7 cellular contexts compared by ENCODE assay signal in the genomic region with DNA sequence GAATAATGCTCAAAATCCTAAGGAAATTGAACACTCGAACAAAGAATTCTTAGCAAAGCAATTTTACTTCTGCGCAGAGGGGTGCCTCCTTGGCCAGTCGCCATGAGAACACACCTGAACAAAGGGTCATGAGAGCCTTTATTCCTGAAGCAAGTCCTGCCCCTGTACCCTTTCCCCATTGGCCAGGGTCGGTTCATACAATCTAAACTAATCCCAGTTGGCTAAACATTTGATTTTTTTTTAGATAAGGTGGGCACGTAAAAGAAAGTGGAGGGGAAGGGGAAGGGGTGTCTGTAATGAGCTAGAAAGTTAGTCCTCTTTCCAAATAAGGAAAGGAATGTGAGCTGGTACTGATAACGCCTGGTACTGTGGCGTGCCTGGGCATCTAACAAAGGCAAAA. TPM values are rescaled to one million over a fixed set of nuclear protein-coding genes. Genes with fewer than 3 reads are reported as not detected.
DNase-seq lines count a peak whose midpoint lies in the region; ATAC-seq, FAIRE-seq and TF ChIP-seq lines count a peak whose summit lies in the region.
"Not testable (repeated sequence)": the region's sequence is repeated elsewhere in the genome, so short reads cannot be mapped to it uniquely, and the experiment has no call there.

No MANE protein-coding gene starts in this region.

- H3K9me3 ChIP-seq in H1 (ENCODE audit: insufficient read depth in 2 of 2, low read depth in 1 of 2, low read length in 1 of 2) = not testable (repeated sequence)

- H4K20me1 ChIP-seq in GM23338 (replicated peaks; ENCODE audit: insufficient read depth); H1 (replicated peaks in 1 of 2; ENCODE audit: control insufficient read depth in 1 of 2, insufficient read depth in 2 of 2, low read length in 2 of 2): not testable (repeated sequence)

- not testable (repeated sequence) for H4K91ac ChIP-seq in H1 (replicated peaks; ENCODE audit: insufficient read length, low read length)

- H3K18ac ChIP-seq in H1 (ENCODE audit: extremely low read depth, low read length) = not testable (repeated sequence)

- not testable (repeated sequence) for H3K4me2 ChIP-seq in GM23338; H1 (ENCODE audit: insufficient read depth in 1 of 2, low read depth in 2 of 2, low read length in 2 of 2)

- not testable (repeated sequence) for H4K8ac ChIP-seq in H1 (ENCODE audit: extremely low read depth, insufficient read depth, low read length)

- H2BK20ac ChIP-seq in H1 (ENCODE audit: low read length) = not testable (repeated sequence)

- not testable (repeated sequence) for H3K4me3 ChIP-seq in GM23338; H1 (ENCODE audit: extremely low read depth in 1 of 4, insufficient read depth in 2 of 4, low read depth in 3 of 4, low read length in 4 of 4)

- not testable (repeated sequence) for DNase-seq in GM23338 (ENCODE audit: low spot score); WTC11 (ENCODE audit: low spot score); activated CD8-positive, alpha-beta memory T cell treated with anti-CD3 and anti-CD28 coated beads, Interleukin-2, amount 10 ng/mL, durations not matched to agents 7 days and 5 days; activated naive CD4-positive, alpha-beta T cell treated with anti-CD3 and anti-CD28 coated beads, Interleukin-2, amount 50 U/mL, for 72 hours (ENCODE audit: low spot score in 2 of 2); H1 (ENCODE audit: low read depth in 1 of 2, low spot score in 2 of 2); mesothelial cell of epicardium (ENCODE audit: low spot score in 2 of 2, unreplicated experiment in 2 of 2); progenitor cell of endocrine pancreas (ENCODE audit: low spot score, unreplicated experiment)

- not testable (repeated sequence) for H3K27me3 ChIP-seq in GM23338 (ENCODE audit: insufficient read depth); H1 (replicated peaks in 1 of 4; ENCODE audit: control insufficient read depth in 3 of 4, extremely low read depth in 1 of 4, insufficient read depth in 3 of 4, low read length in 3 of 4)

- not testable (repeated sequence) for H3K4me3 Mint-ChIP-seq in GM23338; WTC11; activated CD8-positive, alpha-beta memory T cell treated with anti-CD3 and anti-CD28 coated beads, Interleukin-2, amount 10 ng/mL, durations not matched to agents 7 days and 5 days; mesothelial cell of epicardium; progenitor cell of endocrine pancreas (ENCODE audit: low read depth)

- not testable (repeated sequence) for H2BK12ac ChIP-seq in H1 (ENCODE audit: low read depth, low read length)

- H3K27ac ChIP-seq in GM23338 (ENCODE audit: low read depth); H1 (ENCODE audit: low read depth, low read length): not testable (repeated sequence)

- not testable (repeated sequence) for H3K79me1 ChIP-seq in H1 (ENCODE audit: low read depth, low read length)

- H3K23ac ChIP-seq in H1 (ENCODE audit: insufficient read length) = not testable (repeated sequence)

- H3K4ac ChIP-seq in H1 (replicated peaks; ENCODE audit: insufficient read length, low read depth, low read length) = not testable (repeated sequence)

- not testable (repeated sequence) for H3K23me2 ChIP-seq in H1 (ENCODE audit: low read depth, low read length)

- H3K4me1 Mint-ChIP-seq in GM23338 (peaks cover 22% of the 10 kb centered on the region), WTC11 (peaks cover 11% of the 10 kb centered on the region), mesothelial cell of epicardium (peaks cover 19% of the 10 kb centered on the region), progenitor cell of endocrine pancreas (ENCODE audit: low read depth) (peaks cover 21% of the 10 kb centered on the region)
- H3K4me1 Mint-ChIP-seq in activated CD8-positive, alpha-beta memory T cell treated with anti-CD3 and anti-CD28 coated beads, Interleukin-2, amount 10 ng/mL, durations not matched to agents 7 days and 5 days = peaks cover 85% of the 10 kb centered on the region

- not testable (repeated sequence) for H3F3A ChIP-seq in GM23338 (replicated peaks; ENCODE audit: low read depth)

- POLR2A ChIA-PET in WTC11 (lab: Charles Lee); H1 (lab: Charles Lee; ENCODE audit: partially characterized antibody): not testable (repeated sequence)

- peaks cover 20% of the 10 kb centered on the region; the same call in 1 of the 2 replicates for H3K79me2 ChIP-seq in GM23338 (replicated peaks; ENCODE audit: insufficient read depth)
- H3K79me2 ChIP-seq in H1 (ENCODE audit: control insufficient read depth in 1 of 2, insufficient read depth in 2 of 2, low read length in 2 of 2) = not testable (repeated sequence)

- H3K27me3 Mint-ChIP-seq in GM23338 (ENCODE audit: insufficient read depth, low read depth, poor library complexity); WTC11 (ENCODE audit: low read depth); activated CD8-positive, alpha-beta memory T cell treated with anti-CD3 and anti-CD28 coated beads, Interleukin-2, amount 10 ng/mL, durations not matched to agents 7 days and 5 days; mesothelial cell of epicardium (ENCODE audit: low read depth); progenitor cell of endocrine pancreas: not testable (repeated sequence)

- not testable (repeated sequence) for H3K36me3 ChIP-seq in GM23338 (ENCODE audit: insufficient read depth); H1 (ENCODE audit: control insufficient read depth in 2 of 4, insufficient read depth in 4 of 4, low read length in 3 of 4)

- H3K4me1 ChIP-seq in GM23338 (ENCODE audit: insufficient read depth); H1 (replicated peaks in 1 of 4; ENCODE audit: control insufficient read depth in 3 of 4, insufficient read depth in 4 of 4, low read length in 3 of 4): not testable (repeated sequence)

- H2BK15ac ChIP-seq in H1 (ENCODE audit: low read length) = not testable (repeated sequence)

- not testable (repeated sequence) for FAIRE-seq in H1 (lab: Jason Lieb, UNC)

- TF ChIP-seq CTCF in GM23338 (conservative IDR thresholded peaks at IDR 0.05; ENCODE audit: low read depth in 2 of 2); WTC11 (IDR thresholded peaks at IDR 0.05); H1 (IDR thresholded peaks at IDR 0.05; ENCODE audit: control extremely low read depth in 1 of 3, insufficient read depth in 1 of 3, low read depth in 1 of 3, low read length in 3 of 3); mesothelial cell of epicardium (IDR thresholded peaks at IDR 0.05; ENCODE audit: unreplicated experiment); progenitor cell of endocrine pancreas (IDR thresholded peaks at IDR 0.05; ENCODE audit: unreplicated experiment): not testable (repeated sequence)

- H2AK5ac ChIP-seq in H1 (ENCODE audit: low read depth, low read length) = not testable (repeated sequence)

- TF ChIP-seq EP300 in H1 (IDR thresholded peaks at IDR 0.05; ENCODE audit: borderline replicate concordance in 1 of 2, low read depth in 2 of 2, low read length in 2 of 2) = not testable (repeated sequence)

- not testable (repeated sequence) for TF ChIP-seq RAD21 in H1 (IDR thresholded peaks at IDR 0.05 in 1 of 2, conservative IDR thresholded peaks at IDR 0.05 in 1 of 2; ENCODE audit: low read depth in 2 of 2, low read length in 2 of 2)

- CTCF ChIA-PET in WTC11 (lab: Charles Lee) = not testable (repeated sequence)
- CTCF ChIA-PET in activated CD8-positive, alpha-beta memory T cell treated with anti-CD3 and anti-CD28 coated beads, Interleukin-2, amount 10 ng/mL, durations not matched to agents 7 days and 5 days (lab: Charles Lee) = interaction anchor here (1.2 kb wide), 1 partner anchor 8 kb away, joined by 3 read pairs; no protein-coding TSS in a partner anchor
- CTCF ChIA-PET in H1 (lab: Charles Lee; ENCODE audit: partially characterized antibody) = interaction anchor here (1.5 kb wide), 2 partner anchors 9 to 109 kb away, joined by 3 read pairs; no protein-coding TSS in a partner anchor

- not testable (repeated sequence) for H2BK5ac ChIP-seq in H1 (ENCODE audit: low read depth, low read length)

- not testable (repeated sequence) for H3K14ac ChIP-seq in H1 (ENCODE audit: insufficient read length)

- H2AFZ ChIP-seq in GM23338; H1 (ENCODE audit: low read length): not testable (repeated sequence)

- not testable (repeated sequence) for TF ChIP-seq POLR2A in H1 (IDR thresholded peaks at IDR 0.05; ENCODE audit: control extremely low read depth in 1 of 2, low read depth in 2 of 2, low read length in 2 of 2)

- 68% methylated on average over 7 of the region's 7 CpGs; no CpG with 5 or more reads in 1 of the 2 experiments for WGBS in H1 (ENCODE audit: extremely low coverage in 1 of 2, insufficient coverage in 1 of 2, insufficient read length in 1 of 2, insufficient replicate concordance in 2 of 2, low coverage in 1 of 2, low lambda C conversion rate in 2 of 2, missing lambda C conversion rate in 1 of 2), 2 experiments

- H4K5ac ChIP-seq in H1 (ENCODE audit: insufficient read length, low read depth, low read length) = not testable (repeated sequence)

- not testable (repeated sequence) for H3K9me3 Mint-ChIP-seq in GM23338; WTC11; activated CD8-positive, alpha-beta memory T cell treated with anti-CD3 and anti-CD28 coated beads, Interleukin-2, amount 10 ng/mL, durations not matched to agents 7 days and 5 days (ENCODE audit: low read depth); activated naive CD4-positive, alpha-beta T cell treated with anti-CD3 and anti-CD28 coated beads, Interleukin-2, amount 50 U/mL, for 72 hours; mesothelial cell of epicardium; progenitor cell of endocrine pancreas (ENCODE audit: low read depth)

- not testable (repeated sequence) for H3K9me2 ChIP-seq in GM23338 (ENCODE audit: insufficient read depth)

- H3K27ac Mint-ChIP-seq in GM23338 (peak overlapping the region; percentile 87), WTC11 (peak overlapping the region; percentile 19), mesothelial cell of epicardium (peak overlapping the region; percentile 91), progenitor cell of endocrine pancreas (peak overlapping the region; percentile 94)
- H3K27ac Mint-ChIP-seq in activated CD8-positive, alpha-beta memory T cell treated with anti-CD3 and anti-CD28 coated beads, Interleukin-2, amount 10 ng/mL, durations not matched to agents 7 days and 5 days = peak overlapping the region; percentile 34
- H3K27ac Mint-ChIP-seq in activated naive CD4-positive, alpha-beta T cell treated with anti-CD3 and anti-CD28 coated beads, Interleukin-2, amount 50 U/mL, for 72 hours = peak overlapping the region; percentile 87 to 91

- H3K9ac ChIP-seq in H1 (replicated peaks in 1 of 4; ENCODE audit: extremely low read depth in 1 of 4, low read depth in 3 of 4, low read length in 3 of 4) = not testable (repeated sequence)

- H3K36me3 Mint-ChIP-seq in GM23338 (ENCODE audit: low read depth); WTC11: not testable (repeated sequence)
- peaks cover 37% of the 10 kb centered on the region for H3K36me3 Mint-ChIP-seq in activated CD8-positive, alpha-beta memory T cell treated with anti-CD3 and anti-CD28 coated beads, Interleukin-2, amount 10 ng/mL, durations not matched to agents 7 days and 5 days
- H3K36me3 Mint-ChIP-seq in activated naive CD4-positive, alpha-beta T cell treated with anti-CD3 and anti-CD28 coated beads, Interleukin-2, amount 50 U/mL, for 72 hours = peaks cover 11 to 26% of the 10 kb centered on the region in 2 donors
- H3K36me3 Mint-ChIP-seq in mesothelial cell of epicardium = peaks cover 15% of the 10 kb centered on the region
- peaks cover 26% of the 10 kb centered on the region for H3K36me3 Mint-ChIP-seq in progenitor cell of endocrine pancreas (ENCODE audit: insufficient read depth)

- peak; percentile 25 for ATAC-seq in GM23338
- ATAC-seq in WTC11; activated CD8-positive, alpha-beta memory T cell treated with anti-CD3 and anti-CD28 coated beads, Interleukin-2, amount 10 ng/mL, durations not matched to agents 7 days and 5 days; activated naive CD4-positive, alpha-beta T cell treated with anti-CD3 and anti-CD28 coated beads, Interleukin-2, amount 50 U/mL, for 72 hours: not testable (repeated sequence)

- H2BK120ac ChIP-seq in H1 (replicated peaks; ENCODE audit: low read depth, low read length) = not testable (repeated sequence)

- not testable (repeated sequence) for H3K56ac ChIP-seq in H1 (replicated peaks; ENCODE audit: insufficient read length, low read depth, low read length)

RNA-seq across cellular contexts. Expression of a gene that starts 37.9 kb away (rescaled TPM):
- total RNA-seq in GM23338 (2014; rRNA removed; shearing (Covaris generic)) = 70.8 and 143 TPM in 2 replicates
- polyA plus RNA-seq in GM23338 (2016; fragmentation: Nextera tagmentation; extraction: Ambion mirVana) = 46.8 and 54.9 TPM in 2 replicates
- 57.1 to 63.9 TPM (median 59.0 TPM) in 3 replicates for total RNA-seq in WTC11 (2021)
- total RNA-seq in activated CD8-positive, alpha-beta memory T cell treated with anti-CD3 and anti-CD28 coated beads, Interleukin-2, amount 10 ng/mL, durations not matched to agents 7 days and 5 days = 100 to 1,000 TPM; 266 to 323 TPM
- total RNA-seq in activated naive CD4-positive, alpha-beta T cell treated with anti-CD3 and anti-CD28 coated beads, Interleukin-2, amount 50 U/mL, for 72 hours = 100 to 1,000 TPM; 287 to 304 TPM
- 92.5 and 97.2 TPM in 2 replicates for total RNA-seq in H1 (2021; fragmentation: NEBNext Ultra II Directional; extraction: Animal tissue kit (Norgen Biotek cat#: 25700))
- polyA plus RNA-seq in H1 (2011; rRNA removed) = 46.8 and 79.6 TPM in 2 replicates
- 69.4 TPM for polyA plus RNA-seq in H1 (2011; cell fraction: cytosol; rRNA removed)
- polyA plus RNA-seq in H1 (2011; cell fraction: nucleus; rRNA removed) = 110 TPM
- 87.4 to 117 TPM (median 95.3 TPM) in 4 replicates for polyA plus RNA-seq in H1 (2012, experiment 1 of 2)
- 21.2 TPM for polyA plus RNA-seq in H1 (2012, experiment 2 of 2)
- 59.2 TPM for polyA plus RNA-seq in H1 (2013, experiment 1 of 2)
- polyA plus RNA-seq in H1 (2013, experiment 2 of 2) = 58.6 TPM
- polyA minus RNA-seq in H1 (2011; rRNA and poly(A)+ RNA removed) = 74.0 and 105 TPM in 2 replicates
- polyA minus RNA-seq in H1 (2011; cell fraction: cytosol; rRNA and poly(A)+ RNA removed) = 39.4 TPM
- 81.6 TPM for polyA minus RNA-seq in H1 (2011; cell fraction: nucleus; rRNA and poly(A)+ RNA removed)
- 104 to 123 TPM (median 115 TPM) in 3 replicates for total RNA-seq in mesothelial cell of epicardium
- total RNA-seq in progenitor cell of endocrine pancreas = 159 and 169 TPM in 2 replicates

Comparison
In these comparisons a context has a peak if more than half of its experiments do, and no peak if none do; other contexts are left out.
1. H3K27ac Mint-ChIP-seq: peak in every context shown above with its lines; median percentile 94 in progenitor cell of endocrine pancreas; 91 in mesothelial cell of epicardium; 89 in activated naive CD4-positive, alpha-beta T cell treated with anti-CD3 and anti-CD28 coated beads, Interleukin-2, amount 50 U/mL, for 72 hours; 87 in GM23338; 34 in activated CD8-positive, alpha-beta memory T cell treated with anti-CD3 and anti-CD28 coated beads, Interleukin-2, amount 10 ng/mL, durations not matched to agents 7 days and 5 days; 19 in WTC11.